In genomic region chr3:20890124-20890523, GRCh38 we compare ENCODE assay signal across 1 cellular context.
TF ChIP-seq lines count a peak whose summit lies in the region.

No MANE protein-coding gene starts in this region.

TF ChIP-seq in K562, 482 proteins besides CTCF, POLR2A, EP300 and RAD21 (continued from another document and continues in another):
- TF ChIP-seq, protein P1, sequence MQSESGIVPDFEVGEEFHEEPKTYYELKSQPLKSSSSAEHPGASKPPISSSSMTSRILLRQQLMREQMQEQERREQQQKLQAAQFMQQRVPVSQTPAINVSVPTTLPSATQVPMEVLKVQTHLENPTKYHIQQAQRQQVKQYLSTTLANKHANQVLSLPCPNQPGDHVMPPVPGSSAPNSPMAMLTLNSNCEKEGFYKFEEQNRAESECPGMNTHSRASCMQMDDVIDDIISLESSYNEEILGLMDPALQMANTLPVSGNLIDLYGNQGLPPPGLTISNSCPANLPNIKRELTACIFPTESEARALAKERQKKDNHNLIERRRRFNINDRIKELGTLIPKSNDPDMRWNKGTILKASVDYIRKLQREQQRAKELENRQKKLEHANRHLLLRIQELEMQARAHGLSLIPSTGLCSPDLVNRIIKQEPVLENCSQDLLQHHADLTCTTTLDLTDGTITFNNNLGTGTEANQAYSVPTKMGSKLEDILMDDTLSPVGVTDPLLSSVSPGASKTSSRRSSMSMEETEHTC (IDR thresholded peaks at IDR 0.05): no peak
- TF ChIP-seq TAF9B (IDR thresholded peaks at IDR 0.05; ENCODE audit: partially characterized antibody) (peak; percentile 80), ILK (tag; IDR thresholded peaks at IDR 0.05; ENCODE audit: borderline replicate concordance, low read depth) (no peak), ZSCAN32 (CRISPR knock-in tag; IDR thresholded peaks at IDR 0.05) (no peak), SAFB (IDR thresholded peaks at IDR 0.05; ENCODE audit: borderline replicate concordance, low read depth, low read length) (no peak), GABPB2 (CRISPR knock-in tag; conservative IDR thresholded peaks at IDR 0.05) (no peak), MCM7 (IDR thresholded peaks at IDR 0.05) (no peak), PTRF (tag; IDR thresholded peaks at IDR 0.05) (no peak), ZNF57 (CRISPR knock-in tag; IDR thresholded peaks at IDR 0.05) (no peak), ARNT (IDR thresholded peaks at IDR 0.05) (peak in 1 of 2 experiments; percentile 52; a peak in 1 of 4 replicates), FOXJ2 (tag; IDR thresholded peaks at IDR 0.05) (no peak), TEAD2 (tag; IDR thresholded peaks at IDR 0.05) (no peak), NELFE (IDR thresholded peaks at IDR 0.05; ENCODE audit: insufficient read depth, insufficient read length) (no peak), POU5F1 (IDR thresholded peaks at IDR 0.05; ENCODE audit: borderline replicate concordance, low read depth, low read length, partially characterized antibody) (no peak), GABPA (tag; conservative IDR thresholded peaks at IDR 0.05; ENCODE audit: low read depth) (no peak; the same call in 1 of the 2 replicates), ZKSCAN8 (CRISPR knock-in tag; IDR thresholded peaks at IDR 0.05) (no peak), BRD9 (IDR thresholded peaks at IDR 0.05; ENCODE audit: low read depth, partially characterized antibody) (peak; percentile 77), BCL6 (CRISPR knock-in tag; IDR thresholded peaks at IDR 0.05) (no peak), MYC (IDR thresholded peaks at IDR 0.05; ENCODE audit: low read depth, low read length) (no peak), MYC (CRISPR knock-in tag; IDR thresholded peaks at IDR 0.05; ENCODE audit: borderline replicate concordance, low read depth) (no peak), KAT7 (CRISPR knock-in tag; IDR thresholded peaks at IDR 0.05; ENCODE audit: borderline replicate concordance) (no peak), CTBP1 (IDR thresholded peaks at IDR 0.05; ENCODE audit: borderline replicate concordance) (0 out of 2 replicates have a peak, but pooled peaks have one; percentile 33), MBD2 (IDR thresholded peaks at IDR 0.05; ENCODE audit: borderline replicate concordance, low read depth) (no peak), SIX5 (IDR thresholded peaks at IDR 0.05; ENCODE audit: borderline replicate concordance in 1 of 2, insufficient read depth in 1 of 2, low read depth in 1 of 2, low read length in 2 of 2) (no peak), SRSF9 (IDR thresholded peaks at IDR 0.05; ENCODE audit: borderline replicate concordance, low read depth, low read length) (no peak), HCFC1 (IDR thresholded peaks at IDR 0.05; ENCODE audit: low read depth, low read length) (no peak), MBD1 (CRISPR knock-in tag; IDR thresholded peaks at IDR 0.05) (no peak), ZNF644 (tag; IDR thresholded peaks at IDR 0.05; ENCODE audit: low read depth) (no peak), KLF16 (IDR thresholded peaks at IDR 0.05) (peak; percentile 62), CHD1 (IDR thresholded peaks at IDR 0.05; ENCODE audit: low read length) (no peak), ZNF398 (CRISPR knock-in tag; IDR thresholded peaks at IDR 0.05) (no peak), HMGN3 (IDR thresholded peaks at IDR 0.05; ENCODE audit: borderline replicate concordance, extremely low read depth, insufficient read length, low read depth, low read length) (no peak), PRMT5 (CRISPR knock-in tag; IDR thresholded peaks at IDR 0.05) (no peak), ZNF143 (CRISPR knock-in tag; IDR thresholded peaks at IDR 0.05) (no peak), BACH1 (tag; IDR thresholded peaks at IDR 0.05) (no peak), FIP1L1 (IDR thresholded peaks at IDR 0.05; ENCODE audit: low read depth, low read length, poor library complexity, severe bottlenecking) (no peak), EHMT2 (IDR thresholded peaks at IDR 0.05) (peak; percentile 95), TRIM28 (IDR thresholded peaks at IDR 0.05) (no peak), ZBTB7A (IDR thresholded peaks at IDR 0.05; ENCODE audit: borderline replicate concordance, control insufficient read depth, low read depth, low read length) (no peak), ZNF695 (CRISPR knock-in tag; IDR thresholded peaks at IDR 0.05) (no peak), KLF6 (CRISPR knock-in tag; IDR thresholded peaks at IDR 0.05; ENCODE audit: borderline replicate concordance) (no peak), MYNN (IDR thresholded peaks at IDR 0.05) (no peak), MYNN (CRISPR knock-in tag; IDR thresholded peaks at IDR 0.05) (no peak), ZNF133 (CRISPR knock-in tag; IDR thresholded peaks at IDR 0.05) (no peak), ESRRA (IDR thresholded peaks at IDR 0.05; ENCODE audit: borderline replicate concordance, low read depth) (no peak), MCM2 (IDR thresholded peaks at IDR 0.05; ENCODE audit: low read depth) (no peak), PHTF2 (CRISPR knock-in tag; IDR thresholded peaks at IDR 0.05) (no peak), NCOR1 (IDR thresholded peaks at IDR 0.05) (peak; percentile 84)
- TF ChIP-seq, protein P2, sequence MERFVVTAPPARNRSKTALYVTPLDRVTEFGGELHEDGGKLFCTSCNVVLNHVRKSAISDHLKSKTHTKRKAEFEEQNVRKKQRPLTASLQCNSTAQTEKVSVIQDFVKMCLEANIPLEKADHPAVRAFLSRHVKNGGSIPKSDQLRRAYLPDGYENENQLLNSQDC (CRISPR knock-in tag; IDR thresholded peaks at IDR 0.05): no peak
- TF ChIP-seq, protein P3, sequence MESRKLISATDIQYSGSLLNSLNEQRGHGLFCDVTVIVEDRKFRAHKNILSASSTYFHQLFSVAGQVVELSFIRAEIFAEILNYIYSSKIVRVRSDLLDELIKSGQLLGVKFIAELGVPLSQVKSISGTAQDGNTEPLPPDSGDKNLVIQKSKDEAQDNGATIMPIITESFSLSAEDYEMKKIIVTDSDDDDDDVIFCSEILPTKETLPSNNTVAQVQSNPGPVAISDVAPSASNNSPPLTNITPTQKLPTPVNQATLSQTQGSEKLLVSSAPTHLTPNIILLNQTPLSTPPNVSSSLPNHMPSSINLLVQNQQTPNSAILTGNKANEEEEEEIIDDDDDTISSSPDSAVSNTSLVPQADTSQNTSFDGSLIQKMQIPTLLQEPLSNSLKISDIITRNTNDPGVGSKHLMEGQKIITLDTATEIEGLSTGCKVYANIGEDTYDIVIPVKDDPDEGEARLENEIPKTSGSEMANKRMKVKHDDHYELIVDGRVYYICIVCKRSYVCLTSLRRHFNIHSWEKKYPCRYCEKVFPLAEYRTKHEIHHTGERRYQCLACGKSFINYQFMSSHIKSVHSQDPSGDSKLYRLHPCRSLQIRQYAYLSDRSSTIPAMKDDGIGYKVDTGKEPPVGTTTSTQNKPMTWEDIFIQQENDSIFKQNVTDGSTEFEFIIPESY (CRISPR knock-in tag; IDR thresholded peaks at IDR 0.05): no peak
- TF ChIP-seq, protein P4, sequence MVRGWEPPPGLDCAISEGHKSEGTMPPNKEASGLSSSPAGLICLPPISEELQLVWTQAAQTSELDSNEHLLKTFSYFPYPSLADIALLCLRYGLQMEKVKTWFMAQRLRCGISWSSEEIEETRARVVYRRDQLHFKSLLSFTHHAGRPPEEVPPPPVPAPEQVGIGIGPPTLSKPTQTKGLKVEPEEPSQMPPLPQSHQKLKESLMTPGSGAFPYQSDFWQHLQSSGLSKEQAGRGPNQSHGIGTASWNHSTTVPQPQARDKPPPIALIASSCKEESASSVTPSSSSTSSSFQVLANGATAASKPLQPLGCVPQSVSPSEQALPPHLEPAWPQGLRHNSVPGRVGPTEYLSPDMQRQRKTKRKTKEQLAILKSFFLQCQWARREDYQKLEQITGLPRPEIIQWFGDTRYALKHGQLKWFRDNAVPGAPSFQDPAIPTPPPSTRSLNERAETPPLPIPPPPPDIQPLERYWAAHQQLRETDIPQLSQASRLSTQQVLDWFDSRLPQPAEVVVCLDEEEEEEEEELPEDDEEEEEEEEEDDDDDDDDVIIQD (CRISPR knock-in tag; IDR thresholded peaks at IDR 0.05): no peak
- TF ChIP-seq, protein P5, sequence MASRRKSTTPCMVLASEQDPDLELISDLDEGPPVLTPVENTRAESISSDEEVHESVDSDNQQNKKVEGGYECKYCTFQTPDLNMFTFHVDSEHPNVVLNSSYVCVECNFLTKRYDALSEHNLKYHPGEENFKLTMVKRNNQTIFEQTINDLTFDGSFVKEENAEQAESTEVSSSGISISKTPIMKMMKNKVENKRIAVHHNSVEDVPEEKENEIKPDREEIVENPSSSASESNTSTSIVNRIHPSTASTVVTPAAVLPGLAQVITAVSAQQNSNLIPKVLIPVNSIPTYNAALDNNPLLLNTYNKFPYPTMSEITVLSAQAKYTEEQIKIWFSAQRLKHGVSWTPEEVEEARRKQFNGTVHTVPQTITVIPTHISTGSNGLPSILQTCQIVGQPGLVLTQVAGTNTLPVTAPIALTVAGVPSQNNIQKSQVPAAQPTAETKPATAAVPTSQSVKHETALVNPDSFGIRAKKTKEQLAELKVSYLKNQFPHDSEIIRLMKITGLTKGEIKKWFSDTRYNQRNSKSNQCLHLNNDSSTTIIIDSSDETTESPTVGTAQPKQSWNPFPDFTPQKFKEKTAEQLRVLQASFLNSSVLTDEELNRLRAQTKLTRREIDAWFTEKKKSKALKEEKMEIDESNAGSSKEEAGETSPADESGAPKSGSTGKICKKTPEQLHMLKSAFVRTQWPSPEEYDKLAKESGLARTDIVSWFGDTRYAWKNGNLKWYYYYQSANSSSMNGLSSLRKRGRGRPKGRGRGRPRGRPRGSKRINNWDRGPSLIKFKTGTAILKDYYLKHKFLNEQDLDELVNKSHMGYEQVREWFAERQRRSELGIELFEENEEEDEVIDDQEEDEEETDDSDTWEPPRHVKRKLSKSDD (conservative IDR thresholded peaks at IDR 0.05; ENCODE audit: low read length): no peak
- TF ChIP-seq, protein P6, sequence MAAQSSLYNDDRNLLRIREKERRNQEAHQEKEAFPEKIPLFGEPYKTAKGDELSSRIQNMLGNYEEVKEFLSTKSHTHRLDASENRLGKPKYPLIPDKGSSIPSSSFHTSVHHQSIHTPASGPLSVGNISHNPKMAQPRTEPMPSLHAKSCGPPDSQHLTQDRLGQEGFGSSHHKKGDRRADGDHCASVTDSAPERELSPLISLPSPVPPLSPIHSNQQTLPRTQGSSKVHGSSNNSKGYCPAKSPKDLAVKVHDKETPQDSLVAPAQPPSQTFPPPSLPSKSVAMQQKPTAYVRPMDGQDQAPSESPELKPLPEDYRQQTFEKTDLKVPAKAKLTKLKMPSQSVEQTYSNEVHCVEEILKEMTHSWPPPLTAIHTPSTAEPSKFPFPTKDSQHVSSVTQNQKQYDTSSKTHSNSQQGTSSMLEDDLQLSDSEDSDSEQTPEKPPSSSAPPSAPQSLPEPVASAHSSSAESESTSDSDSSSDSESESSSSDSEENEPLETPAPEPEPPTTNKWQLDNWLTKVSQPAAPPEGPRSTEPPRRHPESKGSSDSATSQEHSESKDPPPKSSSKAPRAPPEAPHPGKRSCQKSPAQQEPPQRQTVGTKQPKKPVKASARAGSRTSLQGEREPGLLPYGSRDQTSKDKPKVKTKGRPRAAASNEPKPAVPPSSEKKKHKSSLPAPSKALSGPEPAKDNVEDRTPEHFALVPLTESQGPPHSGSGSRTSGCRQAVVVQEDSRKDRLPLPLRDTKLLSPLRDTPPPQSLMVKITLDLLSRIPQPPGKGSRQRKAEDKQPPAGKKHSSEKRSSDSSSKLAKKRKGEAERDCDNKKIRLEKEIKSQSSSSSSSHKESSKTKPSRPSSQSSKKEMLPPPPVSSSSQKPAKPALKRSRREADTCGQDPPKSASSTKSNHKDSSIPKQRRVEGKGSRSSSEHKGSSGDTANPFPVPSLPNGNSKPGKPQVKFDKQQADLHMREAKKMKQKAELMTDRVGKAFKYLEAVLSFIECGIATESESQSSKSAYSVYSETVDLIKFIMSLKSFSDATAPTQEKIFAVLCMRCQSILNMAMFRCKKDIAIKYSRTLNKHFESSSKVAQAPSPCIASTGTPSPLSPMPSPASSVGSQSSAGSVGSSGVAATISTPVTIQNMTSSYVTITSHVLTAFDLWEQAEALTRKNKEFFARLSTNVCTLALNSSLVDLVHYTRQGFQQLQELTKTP (IDR thresholded peaks at IDR 0.05; ENCODE audit: low read depth in 1 of 2, partially characterized antibody in 2 of 2): peak in 1 of 2 experiments; percentile 51
